ENCODE assay signal across 22 cellular contexts in genomic region chr13:53920916-53921315, GRCh38.
"Had no signal": no experiment of that assay in that cellular context is flagged by ENCODE, and none has a peak within 500 bp of the region (broad histone marks: within the 10 kb centered on the region; RNA-seq: fewer than 3 reads in every experiment).

No MANE protein-coding gene starts in this region.

- H3K27me3 ChIP-seq: ascending aorta, brain microvascular endothelial cell, hepatocyte, upper lobe of left lung had no signal

- H3K36me3 ChIP-seq: ascending aorta, brain microvascular endothelial cell, thoracic aorta, upper lobe of left lung, WERI-Rb-1 had no signal

- H3K27ac ChIP-seq: ascending aorta, brain microvascular endothelial cell, hepatocyte, thoracic aorta, upper lobe of left lung, WERI-Rb-1 had no signal

- H3K4me3 ChIP-seq: ascending aorta, hepatocyte, thoracic aorta, upper lobe of left lung had no signal

- H3K4me1 ChIP-seq: ascending aorta, upper lobe of left lung had no signal

- H3K9me3 ChIP-seq: ascending aorta, thoracic aorta, upper lobe of left lung had no signal

- DNase-seq: activated CD4-positive, alpha-beta T cell treated with anti-CD3 and anti-CD28 coated beads, Interleukin-2, amount 10 ng/mL, durations not matched to agents 7 days and 5 days; activated CD4-positive, CD25-positive, alpha-beta regulatory T cell treated with anti-CD3 and anti-CD28 coated beads, Interleukin-2, amount 50 U/mL, for 72 hours; activated CD8-positive, alpha-beta memory T cell treated with anti-CD3 and anti-CD28 coated beads, Interleukin-2, amount 50 U/mL, for 4 hours; activated T-cell treated with anti-CD3 and anti-CD28 coated beads, Interleukin-2, amount 50 U/mL, for 24 hours; brain microvascular endothelial cell; caudate nucleus; effector memory CD8-positive, alpha-beta T cell; glutamatergic neuron; immature natural killer cell; kidney glomerular epithelial cell; mesenchymal stem cell; retina; stimulated activated CD4-positive, alpha-beta T cell treated with anti-CD3 and anti-CD28 coated beads, Interleukin-4, amount 100 ng/mL, for 1 hour; stimulated activated naive CD4-positive, alpha-beta T cell treated with Interleukin-2 at 50 U/mL for 16 hours; WERI-Rb-1 had no signal

- ATAC-seq: activated naive CD4-positive, alpha-beta T cell treated with anti-CD3 and anti-CD28 coated beads, Interleukin-2, amount 50 U/mL, for 72 hours; activated T-helper 17 cell treated with anti-CD3 and anti-CD28 coated beads, Interleukin-2, amount 50 U/mL, for 72 hours; effector memory CD8-positive, alpha-beta T cell; esophagus mucosa had no signal
